Comparison of ENCODE assay signal across 16 cellular contexts in the genomic region with DNA sequence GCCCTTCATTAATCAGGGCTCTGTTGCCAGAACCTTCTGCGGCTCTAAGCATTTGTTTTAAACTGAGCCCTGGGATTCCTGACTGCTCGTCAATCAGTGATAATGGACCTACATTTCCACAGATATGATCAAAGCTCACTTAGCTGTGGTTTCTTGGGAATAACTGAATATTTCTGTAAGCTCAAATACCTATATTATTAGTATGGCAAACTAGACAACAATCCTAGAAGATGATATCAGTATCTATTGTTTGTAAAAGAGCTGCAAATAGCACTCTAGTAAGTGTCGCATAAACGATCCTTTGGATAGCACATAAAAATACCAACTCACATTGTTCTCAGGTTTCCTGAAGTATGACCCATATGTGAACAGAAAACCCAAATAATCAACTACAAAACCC.
DNase-seq lines count a peak whose midpoint lies in the region; ATAC-seq and TF ChIP-seq lines count a peak whose summit lies in the region.
"Had no signal": no experiment of that assay in that cellular context is flagged by ENCODE, and none has a peak within 500 bp of the region (broad histone marks: within the 10 kb centered on the region; RNA-seq: fewer than 3 reads in every experiment).

No MANE protein-coding gene starts in this region.

- H3K27me3 ChIP-seq in ACC112 (ENCODE audit: insufficient read depth, low read length) (no peaks in the 10 kb centered on the region), GM23248 (replicated peaks; ENCODE audit: insufficient read depth) (no peaks in the 10 kb centered on the region), osteoblast (ENCODE audit: insufficient read depth, low read length) (no peaks in the 10 kb centered on the region)

- no peaks in the 10 kb centered on the region for H3K36me3 ChIP-seq in ACC112 (ENCODE audit: insufficient read depth, low read length)
- no peaks in the 10 kb centered on the region for H3K36me3 ChIP-seq in GM23248 (ENCODE audit: low read depth)
- no peaks in the 10 kb centered on the region for H3K36me3 ChIP-seq in osteoblast (ENCODE audit: insufficient read depth, low read length)

- DNase-seq in GM23248 (no peak), astrocyte of the spinal cord (ENCODE audit: low read depth, low spot score) (peak; percentile 14), osteoblast (ENCODE audit: insufficient read length, low spot score, missing footprints) (no peak), HPDE6-E6E7 (ENCODE audit: extremely low spot score) (no peak), OCI-M2 (lab: John Stamatoyannopoulos, UW; ENCODE audit: unreplicated experiment) (no peak)
- DNase-seq: AML-193, DMS79 treated with DMSO at 0.1 percent for 48 hours, HCEC 1CT, NCI-H1105, NCI-H2081, NCI-H774, RPMI8226 had no signal

- 73 to 76% methylated on average over 4 of the region's 4 CpGs for WGBS in GM23248 (ENCODE audit: low coverage in 1 of 2, low lambda C conversion rate in 2 of 2, missing lambda C conversion rate in 2 of 2), 2 experiments

- ATAC-seq in HG02623 (IDR thresholded peaks at IDR 0.05; ENCODE audit: unreplicated experiment): no peak
- ATAC-seq: K562 had no signal

- no peak for TF ChIP-seq CTCF in astrocyte of the spinal cord (IDR thresholded peaks at IDR 0.05; ENCODE audit: low read depth, low read length)
- no peak for TF ChIP-seq CTCF in osteoblast (IDR thresholded peaks at IDR 0.05; ENCODE audit: extremely low read depth, low read depth, low read length)

- H3K4me1 ChIP-seq in ACC112 (ENCODE audit: control insufficient read depth, insufficient read depth, low read length, unreplicated experiment): peaks cover 40% of the 10 kb centered on the region
- peaks cover 49% of the 10 kb centered on the region for H3K4me1 ChIP-seq in GM23248 (ENCODE audit: insufficient read depth)
- H3K4me1 ChIP-seq in osteoblast (ENCODE audit: insufficient read depth, low read length): peaks cover 40% of the 10 kb centered on the region

- H4K20me1 ChIP-seq in GM23248 (ENCODE audit: insufficient read depth) (no peaks in the 10 kb centered on the region), osteoblast (ENCODE audit: insufficient read depth, low read length) (no peaks in the 10 kb centered on the region)

- H3F3A ChIP-seq in GM23248 (ENCODE audit: insufficient read depth): peaks cover 32% of the 10 kb centered on the region

- H2AFZ ChIP-seq in ACC112 (ENCODE audit: low read length, unreplicated experiment): no peak overlapping the region
- H2AFZ ChIP-seq in GM23248: peak overlapping the region; percentile 46
- no peak overlapping the region for H2AFZ ChIP-seq in osteoblast (ENCODE audit: low read length)

- no peak overlapping the region for H3K4me2 ChIP-seq in GM23248 (ENCODE audit: unreplicated experiment)
- no peak overlapping the region for H3K4me2 ChIP-seq in osteoblast (ENCODE audit: insufficient read depth, low read length)

- no peaks in the 10 kb centered on the region for H3K9me2 ChIP-seq in GM23248 (ENCODE audit: insufficient read depth)

- H3K27ac ChIP-seq in ACC112 (ENCODE audit: low read depth, low read length) (0 out of 2 replicates have a peak overlapping the region, but pooled peaks have one; percentile 5), GM23248 (peak overlapping the region; percentile 78), osteoblast (ENCODE audit: low read depth, low read length) (peak overlapping the region; percentile 42)
- H3K27ac ChIP-seq: C4-2B had no signal

- no peak overlapping the region for H3K9ac ChIP-seq in GM23248

- H3K4me3 ChIP-seq in ACC112 (ENCODE audit: low read depth, low read length) (no peak overlapping the region), GM23248 (no peak overlapping the region), astrocyte of the spinal cord (ENCODE audit: low read depth, low read length) (no peak overlapping the region), osteoblast (ENCODE audit: insufficient read depth, low read length) (no peak overlapping the region)
- H3K4me3 ChIP-seq: K562 had no signal

- in situ Hi-C loops in GM23248 (cut with MboI) (no loop called here), astrocyte of the spinal cord (cut with HindIII; ENCODE audit: low sequenced_read_pairs) (loop anchor here (25.0 kb wide), 1 partner anchor 172 kb away; no protein-coding TSS in a partner anchor)

- H3K79me2 ChIP-seq in ACC112 (ENCODE audit: control insufficient read depth, insufficient read depth, low read length, unreplicated experiment): no peaks in the 10 kb centered on the region
- no peaks in the 10 kb centered on the region for H3K79me2 ChIP-seq in GM23248 (ENCODE audit: insufficient read depth)
- H3K79me2 ChIP-seq in osteoblast (ENCODE audit: insufficient read depth, low read length): no peaks in the 10 kb centered on the region

- H3K9me3 ChIP-seq in GM23248 (ENCODE audit: low read depth) (no peaks in the 10 kb centered on the region), osteoblast (ENCODE audit: low read depth, low read length) (no peaks in the 10 kb centered on the region)

Comparison
In these comparisons a context has a peak if more than half of its experiments do, and no peak if none do; other contexts are left out.
1. H3K27ac ChIP-seq: peak in every context shown above with its lines; median percentile 78 in GM23248; 42 in osteoblast; 5 in ACC112.